18 cellular contexts compared by ENCODE assay signal in genomic region chr7:17771901-17772408, GRCh38.
A peak's percentile ranks its signal among the peaks of the same experiment; 100 is the strongest.
DNase-seq lines count a peak whose midpoint lies in the region; ATAC-seq, FAIRE-seq and TF ChIP-seq lines count a peak whose summit lies in the region.
"Had no signal": no experiment of that assay in that cellular context is flagged by ENCODE, and none has a peak within 500 bp of the region (broad histone marks: within the 10 kb centered on the region; RNA-seq: fewer than 3 reads in every experiment).

No MANE protein-coding gene starts in this region.

- no peak overlapping the region for H2AFZ ChIP-seq in K562 (ENCODE audit: low read depth, low read length)
- no peak overlapping the region for H2AFZ ChIP-seq in PC-9

- H3K36me3 ChIP-seq in HEK293 (ENCODE audit: control insufficient read depth in 2 of 2, insufficient read depth in 1 of 2, low read length in 2 of 2) (no peaks in the 10 kb centered on the region), K562 (ENCODE audit: control insufficient read depth, insufficient read depth, low read length) (no peaks in the 10 kb centered on the region), mesendoderm (ENCODE audit: control insufficient read depth, insufficient read depth, low read length) (no peaks in the 10 kb centered on the region), PC-9 (ENCODE audit: low read depth) (no peaks in the 10 kb centered on the region)
- H3K36me3 ChIP-seq: HAP-1, SJCRH30 had no signal

- no peak overlapping the region for H3K27ac ChIP-seq in HEK293 (ENCODE audit: extremely low read depth, low read depth, low read length)
- H3K27ac ChIP-seq in K562 (ENCODE audit: extremely low read depth, low read depth, low read length), result no peak overlapping the region
- no peak overlapping the region for H3K27ac ChIP-seq in mesendoderm (ENCODE audit: low read depth, low read length)
- no peak overlapping the region for H3K27ac ChIP-seq in PC-9
- H3K27ac ChIP-seq: RWPE1, SJCRH30 had no signal

- H3K27me3 Mint-ChIP-seq in CD14-positive monocyte (ENCODE audit: low read depth in 3 of 3), result no peaks in the 10 kb centered on the region
- H3K27me3 Mint-ChIP-seq: IgD-negative memory B cell had no signal

- peaks cover 26% of the 10 kb centered on the region for H3F3A ChIP-seq in PC-9 (ENCODE audit: insufficient read depth, low read depth)

- 7% methylated on average over 3 of the region's 3 CpGs for WGBS in K562 (ENCODE audit: insufficient coverage, low coverage, missing lambda C conversion rate)
- WGBS in mesendoderm (ENCODE audit: extremely low coverage, insufficient coverage, low lambda C conversion rate), result no CpG with 5 or more reads among the region's 3 CpGs

- POLR2A ChIA-PET in HEK293 (lab: Yijun Ruan, JAX), result no interaction called here
- POLR2A ChIA-PET in K562 (lab: Yijun Ruan, JAX), result interaction anchor here (0.6 kb wide), 1 partner anchor 553 kb away, joined by 4 read pairs; no protein-coding TSS in a partner anchor
- POLR2A ChIA-PET in PC-9 (lab: Charles Lee; ENCODE audit: unreplicated experiment), result interaction anchor here (0.6 kb wide), 1 partner anchor 65 kb away, joined by 4 read pairs; no protein-coding TSS in a partner anchor

- H3K4me3 Mint-ChIP-seq in CD14-positive monocyte, result no peak overlapping the region
- H3K4me3 Mint-ChIP-seq: IgD-negative memory B cell had no signal

- H3K4me2 ChIP-seq in K562 (ENCODE audit: insufficient read depth, low read length) (no peak overlapping the region), mesendoderm (ENCODE audit: low read length) (no peak overlapping the region), PC-9 (no peak overlapping the region)

- TF ChIP-seq POLR2A in K562 (conservative IDR thresholded peaks at IDR 0.05), result no peak

- H2BK5ac ChIP-seq in mesendoderm (ENCODE audit: low read length), result no peak overlapping the region

- no peak overlapping the region for H4K5ac ChIP-seq in mesendoderm (ENCODE audit: low read length)

- H2BK120ac ChIP-seq in mesendoderm (ENCODE audit: low read depth, low read length), result no peak overlapping the region

- intact Hi-C loops in CD14-positive monocyte (cut with micrococcal nuclease) (loop anchor here (5.0 to 10.0 kb wide), 2 partner anchors 163 to 165 kb away; no protein-coding TSS in a partner anchor), K562 (cut with micrococcal nuclease) (loop anchor here (2.0 to 5.0 kb wide), 2 partner anchors 65 to 90 kb away; no protein-coding TSS in a partner anchor), PC-9 (cut with micrococcal nuclease; ENCODE audit: unreplicated experiment) (loop anchor here (2.0 to 10.0 kb wide), 5 partner anchors 173 to 1067 kb away; partner anchors contain the start of gene SNX13)

- H3K18ac ChIP-seq in mesendoderm (ENCODE audit: low read length), result peak overlapping the region; percentile 68

- no peaks in the 10 kb centered on the region for H3K27me3 ChIP-seq in K562 (ENCODE audit: control insufficient read depth in 2 of 2, insufficient read depth in 2 of 2, low read length in 2 of 2)
- H3K27me3 ChIP-seq in mesendoderm (ENCODE audit: insufficient read depth, low read length, poor library complexity), result no peaks in the 10 kb centered on the region
- H3K27me3 ChIP-seq in PC-9 (ENCODE audit: insufficient read depth, low read depth), result no peaks in the 10 kb centered on the region
- H3K27me3 ChIP-seq: SJCRH30 had no signal

- H2BK15ac ChIP-seq in mesendoderm (replicated peaks; ENCODE audit: low read depth), result no peak overlapping the region

- H3K9me3 ChIP-seq in HEK293 (ENCODE audit: control insufficient read depth, insufficient read depth, low read depth, low read length), result no peaks in the 10 kb centered on the region
- H3K9me3 ChIP-seq in K562 (replicated peaks; ENCODE audit: control insufficient read depth, insufficient read depth, low read depth, low read length), result no peaks in the 10 kb centered on the region
- peaks cover 5% of the 10 kb centered on the region; the same call in 1 of the 2 replicates for H3K9me3 ChIP-seq in PC-9 (ENCODE audit: insufficient read depth, low read depth)
- H3K9me3 ChIP-seq: HAP-1, SJCRH30 had no signal

- no peak overlapping the region for H3K56ac ChIP-seq in mesendoderm (ENCODE audit: low read length)

- in situ Hi-C loops in K562 (cut with MboI), result loop anchor here (10.0 kb wide), 1 partner anchor 553 kb away; no protein-coding TSS in a partner anchor

- no peaks in the 10 kb centered on the region for H3K36me3 Mint-ChIP-seq in CD14-positive monocyte
- H3K36me3 Mint-ChIP-seq: IgD-negative memory B cell had no signal

- no peak for TF ChIP-seq EP300 in K562 (IDR thresholded peaks at IDR 0.05; ENCODE audit: low read length)

- H4K20me1 ChIP-seq in K562 (replicated peaks; ENCODE audit: control insufficient read depth, insufficient read depth, low read length) (no peaks in the 10 kb centered on the region), PC-9 (ENCODE audit: insufficient read depth) (no peaks in the 10 kb centered on the region)

- H3K9ac ChIP-seq in K562 (ENCODE audit: insufficient read depth in 1 of 2, low read depth in 2 of 2, low read length in 2 of 2) (no peak overlapping the region), mesendoderm (ENCODE audit: low read length) (no peak overlapping the region)

- peaks cover 42% of the 10 kb centered on the region for H3K4me1 Mint-ChIP-seq in CD14-positive monocyte

- CTCF ChIA-PET in HEK293 (lab: Yijun Ruan, JAX) (interaction anchor here (0.6 to 4.3 kb wide), 5 partner anchors 19 to 573 kb away, joined by 3 to 42 read pairs (median 3); no protein-coding TSS in a partner anchor), K562 (lab: Yijun Ruan, JAX; ENCODE audit: low intra/inter-chr PET ratio) (no interaction called here), PC-9 (lab: Charles Lee) (no interaction called here)

- no peak overlapping the region for H3K23ac ChIP-seq in mesendoderm (ENCODE audit: low read length)

- no peaks in the 10 kb centered on the region for H3K9me1 ChIP-seq in K562 (ENCODE audit: control insufficient read depth, insufficient read depth, low read length)

- no peak for ATAC-seq in K562
- ATAC-seq: PC-3 had no signal

- peak overlapping the region in 5 of 7 donors; percentile 15 to 91 (median 78) for H3K27ac Mint-ChIP-seq in CD14-positive monocyte

- H3K79me2 ChIP-seq in K562 (ENCODE audit: control insufficient read depth, insufficient read depth, low read length) (no peaks in the 10 kb centered on the region), mesendoderm (ENCODE audit: control insufficient read depth, insufficient read depth, low read length) (no peaks in the 10 kb centered on the region), PC-9 (ENCODE audit: low read depth) (no peaks in the 10 kb centered on the region)

- DNase-seq in CD14-positive monocyte (ENCODE audit: low spot score) (no peak), K562 (ENCODE audit: extremely low read depth in 1 of 4, low spot score in 3 of 4) (no peak), mesendoderm (no peak), GDM1 (lab: John Stamatoyannopoulos, UW) (no peak), SK-N-DZ (ENCODE audit: low spot score) (no peak), PC-9 (no peak)
- DNase-seq: C1 segment of cervical spinal cord, NCI-H1105, NCI-H1694, NCI-H510A, PC-3 had no signal

- no peak overlapping the region for H3K4me3 ChIP-seq in HEK293 (ENCODE audit: low read depth, low read length)
- H3K4me3 ChIP-seq in K562, result no peak overlapping the region
- no peak overlapping the region for H3K4me3 ChIP-seq in mesendoderm (ENCODE audit: low read length)
- H3K4me3 ChIP-seq in PC-9, result no peak overlapping the region
- H3K4me3 ChIP-seq: HAP-1, SJCRH30 had no signal

- H4K8ac ChIP-seq in mesendoderm (ENCODE audit: low read depth, low read length), result no peak overlapping the region

- TF ChIP-seq CTCF in CD14-positive monocyte (IDR thresholded peaks at IDR 0.05) (no peak), HEK293 (tag by site-specific recombination; IDR thresholded peaks at IDR 0.05) (no peak), K562 (IDR thresholded peaks at IDR 0.05 in 2 of 3, conservative IDR thresholded peaks at IDR 0.05 in 1 of 3; ENCODE audit: insufficient read depth in 2 of 3, low read depth in 1 of 3, low read length in 3 of 3) (no peak), PC-9 (conservative IDR thresholded peaks at IDR 0.05) (no peak)

- H3K79me1 ChIP-seq in mesendoderm (ENCODE audit: low read length), result no peaks in the 10 kb centered on the region

- H3K4ac ChIP-seq in mesendoderm (ENCODE audit: low read depth, low read length), result no peak overlapping the region

- H2AK5ac ChIP-seq in mesendoderm (ENCODE audit: low read length), result no peak overlapping the region

- no peaks in the 10 kb centered on the region for H3K9me3 Mint-ChIP-seq in CD14-positive monocyte
- H3K9me3 Mint-ChIP-seq: IgD-negative memory B cell had no signal

- no peak for TF ChIP-seq RAD21 in K562 (CRISPR knock-in tag; conservative IDR thresholded peaks at IDR 0.05 in 1 of 2, IDR thresholded peaks at IDR 0.05 in 1 of 2)

- peak; percentile 23 for FAIRE-seq in K562 (lab: Jason Lieb, UNC)
- FAIRE-seq: D721Med, HTR-8/SVneo had no signal

- peaks cover 7% of the 10 kb centered on the region for H3K4me1 ChIP-seq in HEK293 (ENCODE audit: control insufficient read depth, insufficient read depth, low read length)
- no peaks in the 10 kb centered on the region for H3K4me1 ChIP-seq in K562 (replicated peaks in 1 of 2; ENCODE audit: control insufficient read depth in 2 of 2, insufficient read depth in 2 of 2, low read length in 2 of 2)
- peaks cover 4% of the 10 kb centered on the region for H3K4me1 ChIP-seq in mesendoderm (ENCODE audit: control insufficient read depth, low read depth, low read length)
- H3K4me1 ChIP-seq in PC-9 (replicated peaks; ENCODE audit: insufficient read depth), result peaks cover 24% of the 10 kb centered on the region

- H3K9me2 ChIP-seq in PC-9 (ENCODE audit: insufficient read depth), result no peaks in the 10 kb centered on the region

- no TSS peak for BruUV-seq in K562 (replicated peaks; lab: Mats Ljungman, UMichigan)
- no TSS peak for BruUV-seq in PC-9 (replicated peaks; lab: Mats Ljungman, UMichigan)

TF ChIP-seq in HEK293, 187 proteins besides CTCF, POLR2A, EP300 and RAD21 (continues in another document):
- TF ChIP-seq ZNF174 (tag by site-specific recombination; IDR thresholded peaks at IDR 0.05), result no peak

TF ChIP-seq in K562, 482 proteins besides CTCF, POLR2A, EP300 and RAD21:
- TF ChIP-seq ZNF140 (CRISPR knock-in tag; IDR thresholded peaks at IDR 0.05), result no peak
- TF ChIP-seq CCNT2 (IDR thresholded peaks at IDR 0.05; ENCODE audit: borderline replicate concordance, extremely low read depth, insufficient read length, low read depth, low read length), result no peak
- no peak for TF ChIP-seq FOXA3 (CRISPR knock-in tag; conservative IDR thresholded peaks at IDR 0.05 in 1 of 2, IDR thresholded peaks at IDR 0.05 in 1 of 2)
- no peak for TF ChIP-seq ZFP1 (CRISPR knock-in tag; IDR thresholded peaks at IDR 0.05)
